9 cellular contexts compared by ENCODE assay signal in genomic region chr14:22713631-22713950, GRCh38. TPM values are rescaled to one million over a fixed set of nuclear protein-coding genes. Genes with fewer than 3 reads are reported as not detected.
A peak's percentile ranks its signal among the peaks of the same experiment; 100 is the strongest.
DNase-seq lines count a peak whose midpoint lies in the region; ATAC-seq, FAIRE-seq and TF ChIP-seq lines count a peak whose summit lies in the region.
"Had no signal": no experiment of that assay in that cellular context is flagged by ENCODE, and none has a peak within 500 bp of the region (broad histone marks: within the 10 kb centered on the region; RNA-seq: fewer than 3 reads in every experiment).

No MANE protein-coding gene starts in this region.

- no peak overlapping the region for H4K91ac ChIP-seq in H9 (ENCODE audit: insufficient read length, low read depth, low read length)

- no peak overlapping the region for H3K23ac ChIP-seq in H9 (ENCODE audit: insufficient read length, low read depth, low read length)

- H3K18ac ChIP-seq in H9 (ENCODE audit: insufficient read length, low read depth, low read length), result no peak overlapping the region

- TF ChIP-seq CTCF in A549 (IDR thresholded peaks at IDR 0.05) (no peak), H9 (conservative IDR thresholded peaks at IDR 0.05) (no peak), prostate gland (IDR thresholded peaks at IDR 0.05) (no peak)

- no peak overlapping the region for H3K14ac ChIP-seq in H9 (ENCODE audit: insufficient read depth, low read length)

- H3K56ac ChIP-seq in H9 (ENCODE audit: insufficient read length, low read depth, low read length), result no peak overlapping the region

- H3K9ac ChIP-seq in H9 (ENCODE audit: extremely low read depth, insufficient read length, low read length) (peak overlapping the region; percentile 65), iPS-20b (ENCODE audit: low read depth, low read length) (peak overlapping the region; percentile 51; the same call in 1 of the 2 replicates)

- POLR2A ChIA-PET in A549 (lab: Yijun Ruan, JAX), result interaction anchor here (0.7 to 1.0 kb wide), 2 partner anchors 67 to 183 kb away, joined by 4 to 8 read pairs; no protein-coding TSS in a partner anchor
- POLR2A ChIA-PET in activated CD4-positive, alpha-beta memory T cell treated with anti-CD3 and anti-CD28 coated beads for 36 hours (lab: Charles Lee), result interaction anchor here (0.7 kb wide), 1 partner anchor 784 kb away, joined by 5 read pairs; no protein-coding TSS in a partner anchor

- H2BK120ac ChIP-seq in H9 (ENCODE audit: low read depth, low read length, poor library complexity, severe bottlenecking), result no peak overlapping the region

- H3K9me3 Mint-ChIP-seq in H9, result no peaks in the 10 kb centered on the region
- no peaks in the 10 kb centered on the region for H3K9me3 Mint-ChIP-seq in activated CD4-positive, alpha-beta memory T cell treated with anti-CD3 and anti-CD28 coated beads for 36 hours

- peaks cover 2 to 7% of the 10 kb centered on the region in 2 experiments; a peak in 3 of 4 replicates for H3K4me1 Mint-ChIP-seq in H9
- H3K4me1 Mint-ChIP-seq in activated CD4-positive, alpha-beta memory T cell treated with anti-CD3 and anti-CD28 coated beads for 36 hours (ENCODE audit: low read depth), result peaks cover 13% of the 10 kb centered on the region

- no peak for TF ChIP-seq RAD21 in A549 (conservative IDR thresholded peaks at IDR 0.05 in 1 of 2, IDR thresholded peaks at IDR 0.05 in 1 of 2)

- ATAC-seq in A549, result peak; percentile 51 to 62
- no peak for ATAC-seq in GM21576 (IDR thresholded peaks at IDR 0.05; ENCODE audit: unreplicated experiment)

- no peak overlapping the region for H2BK5ac ChIP-seq in H9 (ENCODE audit: insufficient read length, low read length)

- peak overlapping the region; percentile 97 for H3K4me2 ChIP-seq in A549
- peak overlapping the region; percentile 69 for H3K4me2 ChIP-seq in H9 (ENCODE audit: insufficient read depth, insufficient read length, low read length)

- no peak for FAIRE-seq in A549 (lab: Jason Lieb, UNC)

- H3K27ac Mint-ChIP-seq in H9, result no peak overlapping the region; a peak in 1 of 7 replicates
- H3K27ac Mint-ChIP-seq in activated CD4-positive, alpha-beta memory T cell treated with anti-CD3 and anti-CD28 coated beads for 36 hours, result no peak overlapping the region

- no peaks in the 10 kb centered on the region for H4K20me1 ChIP-seq in H9 (ENCODE audit: control insufficient read depth, insufficient read depth, insufficient read length)

- no peak overlapping the region for H2BK15ac ChIP-seq in H9 (ENCODE audit: low read depth, low read length)

- intact Hi-C loops in activated CD4-positive, alpha-beta memory T cell treated with anti-CD3 and anti-CD28 coated beads for 36 hours (cut with micrococcal nuclease), result no loop called here
- intact Hi-C loops in prostate gland (cut with DNase I), result no loop called here

- H4K8ac ChIP-seq in H9 (replicated peaks; ENCODE audit: insufficient read length, low read depth, low read length), result no peak overlapping the region

- H2AFZ ChIP-seq in H9 (ENCODE audit: low read length), result peak overlapping the region; percentile 3

- peak overlapping the region; percentile 62 to 77 for H3K4me3 Mint-ChIP-seq in H9
- peak overlapping the region; percentile 77 for H3K4me3 Mint-ChIP-seq in activated CD4-positive, alpha-beta memory T cell treated with anti-CD3 and anti-CD28 coated beads for 36 hours

- peaks cover 20% of the 10 kb centered on the region for H3K27me3 Mint-ChIP-seq in H9 (ENCODE audit: low read depth)
- H3K27me3 Mint-ChIP-seq in activated CD4-positive, alpha-beta memory T cell treated with anti-CD3 and anti-CD28 coated beads for 36 hours, result peaks cover 20% of the 10 kb centered on the region

- 1% methylated on average over 9 of the region's 9 CpGs for WGBS in A549 (ENCODE audit: missing lambda C conversion rate)
- WGBS in H9 (ENCODE audit: extremely low coverage, insufficient read length, low lambda C conversion rate), result no CpG with 5 or more reads among the region's 9 CpGs
- 76% methylated on average over 9 of the region's 9 CpGs for WGBS in prostate gland

- H4K5ac ChIP-seq in H9 (ENCODE audit: insufficient read length, low read depth, low read length), result no peak overlapping the region

- H2AK5ac ChIP-seq in H9 (ENCODE audit: insufficient read length, low read length), result no peak overlapping the region

- H3K79me2 ChIP-seq in H9 (ENCODE audit: insufficient read depth, low read length), result no peaks in the 10 kb centered on the region

- H3K4me3 ChIP-seq in A549 (peak overlapping the region; percentile 61), iPS-20b (ENCODE audit: low read length) (peak overlapping the region; percentile 48; the same call in 1 of the 2 replicates), prostate gland (no peak overlapping the region)
- H3K4me3 ChIP-seq: body of pancreas had no signal

- no peaks in the 10 kb centered on the region for H3K79me1 ChIP-seq in H9 (ENCODE audit: insufficient read depth, low read depth, low read length, poor library complexity, severe bottlenecking)

- no peak overlapping the region for H2BK12ac ChIP-seq in H9 (ENCODE audit: insufficient read length, low read depth, low read length)

- H3K36me3 ChIP-seq in iPS-20b (ENCODE audit: insufficient read depth, low read depth, low read length) (no peaks in the 10 kb centered on the region), prostate gland (no peaks in the 10 kb centered on the region)

- DNase-seq in A549 (ENCODE audit: low read depth in 1 of 2, low spot score in 1 of 2), result no peak
- no peak for DNase-seq in H9
- no peak for DNase-seq in activated CD4-positive, alpha-beta memory T cell treated with anti-CD3 and anti-CD28 coated beads for 36 hours
- DNase-seq in NCI-H2029 treated with DMSO at 0.1 percent for 48 hours (lab: John Stamatoyannopoulos, UW), result no peak
- DNase-seq in activated CD8-positive, alpha-beta memory T cell treated with anti-CD3 and anti-CD28 coated beads, Interleukin-2, amount 50 U/mL, for 4 hours, result no peak
- DNase-seq in prostate gland (ENCODE audit: low spot score), result no peak

- H3K4me1 ChIP-seq in A549 (peaks cover 15% of the 10 kb centered on the region; the same call in 1 of the 3 replicates), H9 (ENCODE audit: insufficient read depth, low read length) (no peaks in the 10 kb centered on the region), iPS-20b (ENCODE audit: insufficient read depth, low read length) (0 out of 2 replicates have a peak, but pooled peaks cover 2% of the 10 kb centered on the region), prostate gland (replicated peaks) (no peaks in the 10 kb centered on the region)

- no peak overlapping the region for H3T11ph ChIP-seq in H9 (ENCODE audit: low read length)

- H3K27ac ChIP-seq in A549 (peak overlapping the region; percentile 79 to 84), H9 (ENCODE audit: insufficient read length, low read depth, low read length) (no peak overlapping the region), iPS-20b (ENCODE audit: low read length) (no peak overlapping the region), prostate gland (no peak overlapping the region)
- H3K27ac ChIP-seq: body of pancreas had no signal

- H3K4ac ChIP-seq in H9 (ENCODE audit: low read depth, low read length), result no peak overlapping the region

- no peak for TF ChIP-seq POLR2A in A549 (IDR thresholded peaks at IDR 0.05; ENCODE audit: low read length)
- no peak for TF ChIP-seq POLR2A in prostate gland (IDR thresholded peaks at IDR 0.05)

- H3K36me3 Mint-ChIP-seq in H9 (ENCODE audit: insufficient read depth in 1 of 3, low read depth in 3 of 3), result no peaks in the 10 kb centered on the region
- H3K36me3 Mint-ChIP-seq in activated CD4-positive, alpha-beta memory T cell treated with anti-CD3 and anti-CD28 coated beads for 36 hours, result no peaks in the 10 kb centered on the region

- no peaks in the 10 kb centered on the region for H3K27me3 ChIP-seq in H9 (ENCODE audit: insufficient read depth, low read length)
- H3K27me3 ChIP-seq in iPS-20b (ENCODE audit: insufficient read depth, low read length), result peaks cover 24% of the 10 kb centered on the region; the same call in 1 of the 2 replicates
- peaks cover 3% of the 10 kb centered on the region for H3K27me3 ChIP-seq in prostate gland (replicated peaks; ENCODE audit: insufficient read depth)
- H3K27me3 ChIP-seq: body of pancreas had no signal

- H3K9me3 ChIP-seq in A549 (no peaks in the 10 kb centered on the region), H9 (ENCODE audit: control insufficient read depth, low read depth, low read length) (no peaks in the 10 kb centered on the region), iPS-20b (ENCODE audit: insufficient read depth, low read depth, low read length) (no peaks in the 10 kb centered on the region), prostate gland (no peaks in the 10 kb centered on the region)
- H3K9me3 ChIP-seq: body of pancreas had no signal

- no peak overlapping the region for H2BK20ac ChIP-seq in H9 (ENCODE audit: low read depth, low read length, poor library complexity, severe bottlenecking)

- no peak for TF ChIP-seq EP300 in A549 (IDR thresholded peaks at IDR 0.05)

- no peaks in the 10 kb centered on the region for H3K23me2 ChIP-seq in H9 (ENCODE audit: insufficient read length, low read depth, low read length, poor library complexity, severe bottlenecking)

- CTCF ChIA-PET in A549 (lab: Yijun Ruan, JAX), result interaction anchor here (0.7 to 1.0 kb wide), 3 partner anchors 53 to 154 kb away, joined by 3 to 4 read pairs (median 3); no protein-coding TSS in a partner anchor
- CTCF ChIA-PET in activated CD4-positive, alpha-beta memory T cell treated with anti-CD3 and anti-CD28 coated beads for 36 hours (lab: Charles Lee), result interaction anchor here (1.0 kb wide), 2 partner anchors 144 to 153 kb away, joined by 3 read pairs; no protein-coding TSS in a partner anchor

TF ChIP-seq in A549, 52 proteins besides CTCF, POLR2A, EP300 and RAD21 (continues in another document):
- TF ChIP-seq SREBF2 (IDR thresholded peaks at IDR 0.05), result no peak
- no peak for TF ChIP-seq RARB (CRISPR knock-in tag; IDR thresholded peaks at IDR 0.05)
- TF ChIP-seq EHF (CRISPR knock-in tag; IDR thresholded peaks at IDR 0.05), result no peak
- no peak for TF ChIP-seq KDM1A (IDR thresholded peaks at IDR 0.05; ENCODE audit: low read depth)
- TF ChIP-seq RCOR1 (IDR thresholded peaks at IDR 0.05; ENCODE audit: low read depth, low read length), result no peak
- TF ChIP-seq CEBPB (IDR thresholded peaks at IDR 0.05), result no peak

RNA-seq across cellular contexts. Expression of gene OXA1L, which starts 52.9 kb away (rescaled TPM):
- polyA plus RNA-seq in A549 (2011; rRNA removed), result 199 and 247 TPM in 2 replicates
- polyA plus RNA-seq in A549 (2012; cell fraction: cytosol; rRNA removed), result 178 and 242 TPM in 2 replicates
- polyA plus RNA-seq in A549 (2012; cell fraction: nucleus; rRNA removed), result 207 and 247 TPM in 2 replicates
- polyA plus RNA-seq in A549 (2017; fragmentation: RNase III; extraction: RNeasy Plus Mini Kit Qiagen cat#74134 plus additional on column Dnase treatment), result 126 to 133 TPM (median 132 TPM) in 3 replicates
- polyA minus RNA-seq in A549 (2011; rRNA and poly(A)+ RNA removed), result 140 and 154 TPM in 2 replicates
- 115 and 128 TPM in 2 replicates for total RNA-seq in H9 (2021)
- total RNA-seq in activated CD4-positive, alpha-beta memory T cell treated with anti-CD3 and anti-CD28 coated beads for 36 hours, result 100 to 1,000 TPM; 131 to 136 TPM
- total RNA-seq in prostate gland, result 10 to 100 TPM; 65.2 to 81.9 TPM

Comparison
In these comparisons a context has a peak if more than half of its experiments do, and no peak if none do; other contexts are left out.
1. H3K27ac ChIP-seq: peak in A549 (2 of 2); none in H9 (single experiment), iPS-20b (single experiment) and prostate gland (0 of 2).
2. H3K4me3 ChIP-seq: peak in A549 (single experiment) and iPS-20b (single experiment); none in prostate gland (0 of 2).